Comparison of ENCODE assay signal across 9 cellular contexts in the genomic region with DNA sequence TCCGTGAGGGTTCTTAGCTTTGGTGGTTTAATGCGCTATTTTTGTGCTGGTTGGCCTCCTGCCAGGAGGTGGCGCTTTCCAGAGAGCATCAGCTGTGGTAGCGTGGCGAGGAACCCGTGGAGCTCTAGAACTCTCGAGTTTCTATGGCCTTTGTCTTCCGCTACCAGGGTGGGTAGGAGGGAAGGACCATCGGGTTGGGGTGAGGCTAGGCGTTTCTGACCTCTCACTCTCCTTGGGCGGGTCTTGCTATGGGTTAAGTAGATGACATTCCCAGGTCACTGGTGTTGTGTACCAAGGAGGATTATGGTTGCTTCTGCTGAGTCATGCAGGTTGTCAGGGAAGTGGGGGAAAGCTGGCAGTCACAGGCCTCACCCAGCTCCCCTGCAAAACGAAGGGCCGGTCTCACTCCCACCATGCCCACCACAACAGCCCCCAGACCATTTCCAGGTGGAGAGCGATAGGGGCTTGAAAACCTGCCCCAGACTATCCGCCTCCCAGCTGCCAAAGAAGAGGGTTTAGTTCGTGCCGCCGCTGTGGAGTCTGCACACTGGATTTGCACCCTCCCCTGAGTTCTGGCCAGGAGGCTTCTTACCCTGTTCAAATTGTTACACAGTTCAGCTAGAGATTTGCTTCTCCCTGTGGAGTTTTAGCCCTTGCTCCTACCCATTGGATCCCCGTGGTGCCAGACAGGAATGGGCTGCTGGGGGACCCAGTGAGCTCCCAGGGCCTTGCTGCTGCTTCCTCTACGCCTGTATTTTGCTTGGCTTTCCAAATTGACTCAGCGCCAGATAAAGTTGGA. TPM values are rescaled to one million over a fixed set of nuclear protein-coding genes. Genes with fewer than 3 reads are reported as not detected.
DNase-seq lines count a peak whose midpoint lies in the region; ATAC-seq lines count a peak whose summit lies in the region.
"Had no signal": no experiment of that assay in that cellular context is flagged by ENCODE, and none has a peak within 500 bp of the region (broad histone marks: within the 10 kb centered on the region; RNA-seq: fewer than 3 reads in every experiment).

No MANE protein-coding gene starts in this region.

- H3K27me3 Mint-ChIP-seq in T-helper 1 cell treated with Interleukin-12 subunit alpha and Interleukin-12 subunit beta and Interleukin-4 antibody, amounts not matched to agents 30 μg/mL and 1 μg/mL, for 36 hours (ENCODE audit: low read depth), result no peaks in the 10 kb centered on the region
- H3K27me3 Mint-ChIP-seq in activated CD8-positive, alpha-beta T cell treated with anti-CD3 and anti-CD28 coated beads, Interleukin-2, amount 10 ng/mL, durations not matched to agents 7 days and 5 days (ENCODE audit: low read depth), result no peaks in the 10 kb centered on the region

- H3K27ac Mint-ChIP-seq in T-helper 1 cell treated with Interleukin-12 subunit alpha and Interleukin-12 subunit beta and Interleukin-4 antibody, amounts not matched to agents 30 μg/mL and 1 μg/mL, for 36 hours, result peak overlapping the region; percentile 59
- H3K27ac Mint-ChIP-seq in activated CD8-positive, alpha-beta T cell treated with anti-CD3 and anti-CD28 coated beads, Interleukin-2, amount 10 ng/mL, durations not matched to agents 7 days and 5 days, result peak overlapping the region; percentile 47

- peaks cover 12% of the 10 kb centered on the region for H3K4me1 Mint-ChIP-seq in T-helper 1 cell treated with Interleukin-12 subunit alpha and Interleukin-12 subunit beta and Interleukin-4 antibody, amounts not matched to agents 30 μg/mL and 1 μg/mL, for 36 hours (ENCODE audit: low read depth)
- H3K4me1 Mint-ChIP-seq in activated CD8-positive, alpha-beta T cell treated with anti-CD3 and anti-CD28 coated beads, Interleukin-2, amount 10 ng/mL, durations not matched to agents 7 days and 5 days (ENCODE audit: low read depth), result peaks cover 22% of the 10 kb centered on the region

- ATAC-seq in activated CD8-positive, alpha-beta T cell treated with anti-CD3 and anti-CD28 coated beads, Interleukin-2, amount 10 ng/mL, durations not matched to agents 7 days and 5 days, result peak; percentile 11
- no peak for ATAC-seq in stimulated activated naive CD8-positive, alpha-beta T cell treated with anti-CD3 and anti-CD28 coated beads, Interleukin-15, Interleukin-2, amounts not matched to agents 100 U/mL and 50 U/mL, for 24 hours
- ATAC-seq in HG03521 (IDR thresholded peaks at IDR 0.05; ENCODE audit: unreplicated experiment), result no peak

- H3K36me3 Mint-ChIP-seq in T-helper 1 cell treated with Interleukin-12 subunit alpha and Interleukin-12 subunit beta and Interleukin-4 antibody, amounts not matched to agents 30 μg/mL and 1 μg/mL, for 36 hours (ENCODE audit: low read depth), result no peaks in the 10 kb centered on the region
- H3K36me3 Mint-ChIP-seq in activated CD8-positive, alpha-beta T cell treated with anti-CD3 and anti-CD28 coated beads, Interleukin-2, amount 10 ng/mL, durations not matched to agents 7 days and 5 days (ENCODE audit: low read depth), result peaks cover 30% of the 10 kb centered on the region

- CTCF ChIA-PET in activated CD8-positive, alpha-beta T cell treated with anti-CD3 and anti-CD28 coated beads, Interleukin-2, amount 10 ng/mL, durations not matched to agents 7 days and 5 days (lab: Charles Lee), result interaction anchor here (1.1 to 1.8 kb wide), 3 partner anchors 11 to 360 kb away, joined by 3 to 6 read pairs (median 3); no protein-coding TSS in a partner anchor

- no peaks in the 10 kb centered on the region for H3K9me3 Mint-ChIP-seq in T-helper 1 cell treated with Interleukin-12 subunit alpha and Interleukin-12 subunit beta and Interleukin-4 antibody, amounts not matched to agents 30 μg/mL and 1 μg/mL, for 36 hours
- H3K9me3 Mint-ChIP-seq in activated CD8-positive, alpha-beta T cell treated with anti-CD3 and anti-CD28 coated beads, Interleukin-2, amount 10 ng/mL, durations not matched to agents 7 days and 5 days (ENCODE audit: insufficient read depth), result no peaks in the 10 kb centered on the region

- no peak for DNase-seq in T-helper 1 cell
- peak; percentile 41 for DNase-seq in activated CD8-positive, alpha-beta T cell treated with anti-CD3 and anti-CD28 coated beads, Interleukin-2, amount 10 ng/mL, durations not matched to agents 7 days and 5 days
- DNase-seq in iPS DF 4.7 (ENCODE audit: extremely low read depth, low spot score), result peak; percentile 60
- peak; percentile 19 for DNase-seq in stimulated activated naive CD8-positive, alpha-beta T cell treated with anti-CD3 and anti-CD28 coated beads, Interleukin-15, Interleukin-2, amounts not matched to agents 100 U/mL and 50 U/mL, for 24 hours
- no peak for DNase-seq in HK-2 (ENCODE audit: unreplicated experiment)
- no peak for DNase-seq in NCI-H2107 treated with DMSO at 0.1 percent for 48 hours (lab: John Stamatoyannopoulos, UW; ENCODE audit: unreplicated experiment)
- DNase-seq: GM23248 had no signal

- peak overlapping the region; percentile 74 for H3K4me3 Mint-ChIP-seq in T-helper 1 cell treated with Interleukin-12 subunit alpha and Interleukin-12 subunit beta and Interleukin-4 antibody, amounts not matched to agents 30 μg/mL and 1 μg/mL, for 36 hours
- peak overlapping the region; percentile 34 for H3K4me3 Mint-ChIP-seq in activated CD8-positive, alpha-beta T cell treated with anti-CD3 and anti-CD28 coated beads, Interleukin-2, amount 10 ng/mL, durations not matched to agents 7 days and 5 days

- POLR2A ChIA-PET in activated CD8-positive, alpha-beta T cell treated with anti-CD3 and anti-CD28 coated beads, Interleukin-2, amount 10 ng/mL, durations not matched to agents 7 days and 5 days (lab: Charles Lee), result no interaction called here

RNA-seq across cellular contexts. Expression of a gene that starts 21.9 kb away (rescaled TPM):
- 10 to 100 TPM; 11.8 to 11.9 TPM for total RNA-seq in activated CD8-positive, alpha-beta T cell treated with anti-CD3 and anti-CD28 coated beads, Interleukin-2, amount 10 ng/mL, durations not matched to agents 7 days and 5 days

RNA-seq across cellular contexts. Expression of a gene that starts 22.1 kb away (rescaled TPM):
- 10 to 100 TPM; 31.3 to 32.5 TPM for total RNA-seq in activated CD8-positive, alpha-beta T cell treated with anti-CD3 and anti-CD28 coated beads, Interleukin-2, amount 10 ng/mL, durations not matched to agents 7 days and 5 days

Comparison
In these comparisons a context has a peak if more than half of its experiments do, and no peak if none do; other contexts are left out.
1. DNase-seq: peak in activated CD8-positive, alpha-beta T cell treated with anti-CD3 and anti-CD28 coated beads, Interleukin-2, amount 10 ng/mL, durations not matched to agents 7 days and 5 days (single experiment), iPS DF 4.7 (single experiment) and stimulated activated naive CD8-positive, alpha-beta T cell treated with anti-CD3 and anti-CD28 coated beads, Interleukin-15, Interleukin-2, amounts not matched to agents 100 U/mL and 50 U/mL, for 24 hours (single experiment); none in T-helper 1 cell (0 of 5), HK-2 (single experiment) and NCI-H2107 treated with DMSO at 0.1 percent for 48 hours (single experiment).